2 cellular contexts compared by ENCODE assay signal in the genomic region with DNA sequence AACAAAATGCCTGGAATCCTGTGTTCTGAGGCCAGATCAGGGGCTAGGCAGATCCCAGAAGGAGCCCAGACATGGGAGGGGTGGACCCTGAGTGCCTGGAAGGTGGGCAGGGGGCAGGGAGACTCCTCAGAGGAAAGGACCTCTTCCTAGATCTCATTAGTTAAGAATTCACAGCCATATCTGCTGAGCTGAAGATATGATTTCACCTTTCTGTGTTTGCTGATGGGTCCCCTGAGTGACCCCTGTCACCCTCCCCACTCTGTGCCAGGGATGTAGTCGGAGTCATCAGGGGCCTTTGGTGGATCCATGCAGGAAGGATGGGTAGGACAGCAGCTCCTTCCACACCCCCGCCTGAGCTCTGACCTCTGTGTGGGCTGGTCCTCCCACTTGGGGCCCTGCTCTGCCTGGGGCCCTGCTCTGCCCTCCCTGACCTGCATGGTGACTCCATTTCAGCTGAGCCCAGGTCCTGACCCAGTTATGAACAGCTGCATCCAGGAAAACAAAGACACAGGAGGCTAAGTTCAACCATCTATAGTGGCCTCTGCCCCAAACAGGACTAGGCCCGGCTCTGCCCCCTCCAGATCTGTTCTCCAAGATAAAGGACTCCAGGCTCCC.
TF ChIP-seq lines count a peak whose summit lies in the region.

No MANE protein-coding gene starts in this region.

TF ChIP-seq in SK-N-SH, 30 proteins besides CTCF, POLR2A, EP300 and RAD21 (continued from another document):
- TF ChIP-seq PBX3 (IDR thresholded peaks at IDR 0.05) (no peak), NFIC (IDR thresholded peaks at IDR 0.05; ENCODE audit: borderline replicate concordance) (no peak), RFX5 (IDR thresholded peaks at IDR 0.05; ENCODE audit: low read length) (no peak), FOXJ3 (CRISPR knock-in tag; IDR thresholded peaks at IDR 0.05) (no peak), IRF3 (IDR thresholded peaks at IDR 0.05; ENCODE audit: low read depth, low read length) (no peak)

TF ChIP-seq in SK-N-SH treated with all-trans-retinoic acid at 6 μM for 48 hours, 23 proteins besides CTCF, POLR2A, EP300 and RAD21 (continued from another document):
- TF ChIP-seq, protein P1, sequence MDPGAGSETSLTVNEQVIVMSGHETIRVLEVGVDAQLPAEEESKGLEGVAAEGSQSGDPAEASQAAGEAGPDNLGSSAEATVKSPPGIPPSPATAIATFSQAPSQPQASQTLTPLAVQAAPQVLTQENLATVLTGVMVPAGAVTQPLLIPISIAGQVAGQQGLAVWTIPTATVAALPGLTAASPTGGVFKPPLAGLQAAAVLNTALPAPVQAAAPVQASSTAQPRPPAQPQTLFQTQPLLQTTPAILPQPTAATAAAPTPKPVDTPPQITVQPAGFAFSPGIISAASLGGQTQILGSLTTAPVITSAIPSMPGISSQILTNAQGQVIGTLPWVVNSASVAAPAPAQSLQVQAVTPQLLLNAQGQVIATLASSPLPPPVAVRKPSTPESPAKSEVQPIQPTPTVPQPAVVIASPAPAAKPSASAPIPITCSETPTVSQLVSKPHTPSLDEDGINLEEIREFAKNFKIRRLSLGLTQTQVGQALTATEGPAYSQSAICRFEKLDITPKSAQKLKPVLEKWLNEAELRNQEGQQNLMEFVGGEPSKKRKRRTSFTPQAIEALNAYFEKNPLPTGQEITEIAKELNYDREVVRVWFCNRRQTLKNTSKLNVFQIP (CRISPR knock-in tag; IDR thresholded peaks at IDR 0.05; ENCODE audit: borderline replicate concordance, low read depth) = no peak
- no peak for TF ChIP-seq ZNF70 (CRISPR knock-in tag; IDR thresholded peaks at IDR 0.05)
- no peak for TF ChIP-seq CSRNP3 (CRISPR knock-in tag; IDR thresholded peaks at IDR 0.05)
- TF ChIP-seq, protein P2, sequence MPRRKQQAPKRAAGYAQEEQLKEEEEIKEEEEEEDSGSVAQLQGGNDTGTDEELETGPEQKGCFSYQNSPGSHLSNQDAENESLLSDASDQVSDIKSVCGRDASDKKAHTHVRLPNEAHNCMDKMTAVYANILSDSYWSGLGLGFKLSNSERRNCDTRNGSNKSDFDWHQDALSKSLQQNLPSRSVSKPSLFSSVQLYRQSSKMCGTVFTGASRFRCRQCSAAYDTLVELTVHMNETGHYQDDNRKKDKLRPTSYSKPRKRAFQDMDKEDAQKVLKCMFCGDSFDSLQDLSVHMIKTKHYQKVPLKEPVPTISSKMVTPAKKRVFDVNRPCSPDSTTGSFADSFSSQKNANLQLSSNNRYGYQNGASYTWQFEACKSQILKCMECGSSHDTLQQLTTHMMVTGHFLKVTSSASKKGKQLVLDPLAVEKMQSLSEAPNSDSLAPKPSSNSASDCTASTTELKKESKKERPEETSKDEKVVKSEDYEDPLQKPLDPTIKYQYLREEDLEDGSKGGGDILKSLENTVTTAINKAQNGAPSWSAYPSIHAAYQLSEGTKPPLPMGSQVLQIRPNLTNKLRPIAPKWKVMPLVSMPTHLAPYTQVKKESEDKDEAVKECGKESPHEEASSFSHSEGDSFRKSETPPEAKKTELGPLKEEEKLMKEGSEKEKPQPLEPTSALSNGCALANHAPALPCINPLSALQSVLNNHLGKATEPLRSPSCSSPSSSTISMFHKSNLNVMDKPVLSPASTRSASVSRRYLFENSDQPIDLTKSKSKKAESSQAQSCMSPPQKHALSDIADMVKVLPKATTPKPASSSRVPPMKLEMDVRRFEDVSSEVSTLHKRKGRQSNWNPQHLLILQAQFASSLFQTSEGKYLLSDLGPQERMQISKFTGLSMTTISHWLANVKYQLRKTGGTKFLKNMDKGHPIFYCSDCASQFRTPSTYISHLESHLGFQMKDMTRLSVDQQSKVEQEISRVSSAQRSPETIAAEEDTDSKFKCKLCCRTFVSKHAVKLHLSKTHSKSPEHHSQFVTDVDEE (CRISPR knock-in tag; IDR thresholded peaks at IDR 0.05) = no peak
- no peak for TF ChIP-seq CSDC2 (CRISPR knock-in tag; IDR thresholded peaks at IDR 0.05)
- no peak for TF ChIP-seq BACH2 (CRISPR knock-in tag; IDR thresholded peaks at IDR 0.05; ENCODE audit: borderline replicate concordance)
- no peak for TF ChIP-seq ARNTL (CRISPR knock-in tag; IDR thresholded peaks at IDR 0.05; ENCODE audit: borderline replicate concordance, low read depth)
- no peak for TF ChIP-seq ESRRG (CRISPR knock-in tag; IDR thresholded peaks at IDR 0.05)
- TF ChIP-seq ZNF565 (CRISPR knock-in tag; conservative IDR thresholded peaks at IDR 0.05; ENCODE audit: low read depth) = no peak
- no peak for TF ChIP-seq TOX (CRISPR knock-in tag; IDR thresholded peaks at IDR 0.05; ENCODE audit: borderline replicate concordance)
- TF ChIP-seq ZC3H10 (CRISPR knock-in tag; IDR thresholded peaks at IDR 0.05) = no peak
- TF ChIP-seq RARB (CRISPR knock-in tag; IDR thresholded peaks at IDR 0.05) = no peak
